ENCODE assay signal across 8 cellular contexts in the genomic region with DNA sequence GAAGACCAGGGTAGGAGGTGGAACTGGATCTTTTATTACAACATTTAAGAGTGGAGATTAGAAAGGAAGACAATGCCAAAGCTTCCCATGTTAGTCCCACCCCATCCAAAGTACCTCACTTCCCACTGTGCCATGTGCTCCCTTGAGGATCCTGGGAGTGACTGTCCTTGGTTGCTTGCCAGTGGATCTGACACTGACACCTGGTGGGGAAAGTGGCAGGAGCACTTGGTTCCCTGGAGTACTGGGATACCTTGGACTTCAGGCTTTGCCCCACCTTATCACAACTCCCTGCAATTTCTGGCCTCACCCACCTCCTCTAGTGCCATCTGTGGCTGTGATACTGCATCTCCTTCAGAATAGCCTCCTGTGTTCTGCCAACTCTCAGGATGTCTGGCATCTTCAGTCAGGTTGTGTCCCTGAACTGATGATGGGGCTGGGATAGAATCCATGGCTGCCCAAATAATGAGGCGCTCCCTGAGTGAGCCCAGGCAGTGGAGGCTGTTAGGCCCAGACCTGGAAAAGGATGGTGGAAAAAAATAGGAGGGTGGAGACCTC. TPM values are rescaled to one million over a fixed set of nuclear protein-coding genes. Genes with fewer than 3 reads are reported as not detected.
DNase-seq lines count a peak whose midpoint lies in the region; ATAC-seq and TF ChIP-seq lines count a peak whose summit lies in the region.

No MANE protein-coding gene starts in this region.

- H3K27me3 ChIP-seq in HCT116 (ENCODE audit: insufficient read depth, low read length) (no peaks in the 10 kb centered on the region), OCI-LY3 (ENCODE audit: low read depth, low read length) (no peaks in the 10 kb centered on the region), dorsolateral prefrontal cortex (no peaks in the 10 kb centered on the region)

- TF ChIP-seq CTCF in C4-2B (conservative IDR thresholded peaks at IDR 0.05) (peak; percentile 90), HCT116 (IDR thresholded peaks at IDR 0.05 in 2 of 3, conservative IDR thresholded peaks at IDR 0.05 in 1 of 3; ENCODE audit: borderline replicate concordance in 1 of 3, insufficient read depth in 1 of 3, low read depth in 2 of 3, low read length in 2 of 3) (peak; percentile 66 to 78 (median 74)), OCI-LY3 (IDR thresholded peaks at IDR 0.05; ENCODE audit: low read depth, low read length) (peak; percentile 18), dorsolateral prefrontal cortex (IDR thresholded peaks at IDR 0.05 in 54 of 56, conservative IDR thresholded peaks at IDR 0.05 in 2 of 56; ENCODE audit: low read depth in 1 of 56, partially characterized antibody in 56 of 56) (peak in 19 of 56 donors; percentile 8 to 47 (median 21))

- H3K9ac ChIP-seq in HCT116 (ENCODE audit: low read length): peak overlapping the region; percentile 86
- peak overlapping the region; percentile 80 for H3K9ac ChIP-seq in OCI-LY3 (ENCODE audit: low read length)

- RAD21 ChIA-PET in HCT116 (lab: Charles Lee; ENCODE audit: low non-redundant PET in 1 of 2, low total read pairs in 2 of 2, uncharacterized antibody in 2 of 2, unreplicated experiment in 2 of 2): no interaction called here

- TF ChIP-seq POLR2A in HCT116 (IDR thresholded peaks at IDR 0.05; ENCODE audit: borderline replicate concordance, extremely low read depth, insufficient read depth, insufficient read length): no peak

- H3K27ac ChIP-seq in C4-2B (peak overlapping the region; percentile 89), HCT116 (ENCODE audit: low read depth, low read length) (peak overlapping the region; percentile 69), OCI-LY3 (ENCODE audit: low read length) (peak overlapping the region; percentile 82), dorsolateral prefrontal cortex (peak overlapping the region in 37 of 59 donors; percentile 1 to 90 (median 39))

- H3K9me3 ChIP-seq in HCT116 (ENCODE audit: control insufficient read depth in 1 of 2, insufficient read depth in 1 of 2, low read depth in 1 of 2, low read length in 2 of 2) (no peaks in the 10 kb centered on the region), OCI-LY3 (ENCODE audit: insufficient read depth, low read length) (no peaks in the 10 kb centered on the region)

- CTCF ChIA-PET in HCT116 (lab: Charles Lee): interaction anchor here (1.0 to 2.3 kb wide), 3 partner anchors 21 to 30 kb away, joined by 3 to 5 read pairs (median 3); partner anchors contain the start of genes HYPK and PDIA3

- DNase-seq in HCT116 (ENCODE audit: low read depth, low spot score) (peak; percentile 85), dorsolateral prefrontal cortex (peak in 4 of 10 donors; percentile 27 to 59 (median 40)), myocyte (ENCODE audit: low read depth) (peak; percentile 68), middle frontal gyrus (ENCODE audit: extremely low spot score, low spot score) (no peak)
- DNase-seq in stimulated activated CD4-positive, alpha-beta T cell treated with anti-CD3 and anti-CD28 coated beads, Interleukin-4, amount 100 ng/mL, for 4 hours: no peak
- no peak for DNase-seq in stimulated activated naive CD8-positive, alpha-beta T cell treated with anti-CD3 and anti-CD28 coated beads, Interleukin-15, Interleukin-2, amounts not matched to agents 100 U/mL and 50 U/mL, for 24 hours

- peak; percentile 58 for TF ChIP-seq RAD21 in HCT116 (IDR thresholded peaks at IDR 0.05; ENCODE audit: low read depth)

- intact Hi-C loops in HCT116 (cut with micrococcal nuclease) (loop anchor here (10.0 kb wide), 1 partner anchor 331 kb away; no protein-coding TSS in a partner anchor), dorsolateral prefrontal cortex (cut with DNase I) (no loop called here)

- H4K20me1 ChIP-seq in HCT116 (ENCODE audit: insufficient read depth) (no peaks in the 10 kb centered on the region), OCI-LY3 (ENCODE audit: insufficient read depth, low read length) (peaks cover 40% of the 10 kb centered on the region; the same call in 1 of the 2 replicates)

- H3K4me3 ChIP-seq in HCT116 (replicated peaks in 1 of 2; ENCODE audit: low read depth in 1 of 2, low read length in 2 of 2): peak overlapping the region; percentile 90 to 98
- H3K4me3 ChIP-seq in OCI-LY3 (ENCODE audit: low read length): peak overlapping the region; percentile 90
- peak overlapping the region in 1 of 59 donors; percentile 70 for H3K4me3 ChIP-seq in dorsolateral prefrontal cortex

- no peaks in the 10 kb centered on the region for H3K9me2 ChIP-seq in HCT116 (ENCODE audit: insufficient read depth)

- peaks cover 29 to 32% of the 10 kb centered on the region in 2 experiments for H3K36me3 ChIP-seq in HCT116 (ENCODE audit: control insufficient read depth in 1 of 2, insufficient read depth in 2 of 2, low read length in 2 of 2)
- H3K36me3 ChIP-seq in OCI-LY3 (replicated peaks; ENCODE audit: low read depth, low read length): peaks cover 35% of the 10 kb centered on the region

- peak; percentile 65 for ATAC-seq in HCT116
- no peak for ATAC-seq in stimulated activated naive CD8-positive, alpha-beta T cell treated with anti-CD3 and anti-CD28 coated beads, Interleukin-15, Interleukin-2, amounts not matched to agents 100 U/mL and 50 U/mL, for 24 hours

- H3K4me2 ChIP-seq in HCT116 (ENCODE audit: low read length) (peak overlapping the region; percentile 99), OCI-LY3 (ENCODE audit: low read length) (peak overlapping the region; percentile 96)

- peaks cover 9 to 31% of the 10 kb centered on the region in 2 experiments for H3K4me1 ChIP-seq in HCT116 (ENCODE audit: control insufficient read depth in 1 of 2, insufficient read depth in 2 of 2, low read length in 2 of 2)
- H3K4me1 ChIP-seq in OCI-LY3 (ENCODE audit: low read length): peaks cover 15% of the 10 kb centered on the region

- POLR2A ChIA-PET in HCT116 (lab: Charles Lee): interaction anchor here (0.6 to 2.0 kb wide), 6 partner anchors 10 to 521 kb away, joined by 3 to 8 read pairs (median 3); partner anchors contain the start of genes MFAP1 and SERF2

- H3K79me2 ChIP-seq in HCT116 (ENCODE audit: insufficient read depth, low read length) (no peaks in the 10 kb centered on the region; the same call in 1 of the 2 replicates), OCI-LY3 (ENCODE audit: low read length) (peaks cover 11% of the 10 kb centered on the region; the same call in 1 of the 2 replicates)

- BruUV-seq in HCT116 (replicated peaks; lab: Mats Ljungman, UMichigan): no TSS peak

- H2AFZ ChIP-seq in HCT116 (ENCODE audit: low read depth, low read length, poor library complexity, severe bottlenecking): no peak overlapping the region
- no peak overlapping the region for H2AFZ ChIP-seq in OCI-LY3 (ENCODE audit: low read depth, low read length)

TF ChIP-seq in HCT116, 20 proteins besides CTCF, POLR2A, EP300 and RAD21 (continues in another document):
- TF ChIP-seq ZFX (IDR thresholded peaks at IDR 0.05) (no peak), SRF (IDR thresholded peaks at IDR 0.05; ENCODE audit: low read depth) (no peak), SP1 (IDR thresholded peaks at IDR 0.05; ENCODE audit: low read depth) (peak; percentile 26; the same call in 1 of the 2 replicates), ELF1 (IDR thresholded peaks at IDR 0.05; ENCODE audit: borderline replicate concordance, low read depth) (no peak), ZNF274 (IDR thresholded peaks at IDR 0.05; ENCODE audit: low read depth, low read length) (no peak), JUND (IDR thresholded peaks at IDR 0.05) (no peak), EZH2 (IDR thresholded peaks at IDR 0.05) (no peak), CBX3 (IDR thresholded peaks at IDR 0.05; ENCODE audit: low read depth) (peak; percentile 86), EGR1 (IDR thresholded peaks at IDR 0.05; ENCODE audit: low read depth) (no peak), EZH2phosphoT487 (IDR thresholded peaks at IDR 0.05; ENCODE audit: borderline replicate concordance) (no peak), YY1 (IDR thresholded peaks at IDR 0.05; ENCODE audit: extremely low read depth, insufficient replicate concordance, low read depth, low read length) (no peak)
- TF ChIP-seq, protein P1, sequence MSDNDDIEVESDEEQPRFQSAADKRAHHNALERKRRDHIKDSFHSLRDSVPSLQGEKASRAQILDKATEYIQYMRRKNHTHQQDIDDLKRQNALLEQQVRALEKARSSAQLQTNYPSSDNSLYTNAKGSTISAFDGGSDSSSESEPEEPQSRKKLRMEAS (IDR thresholded peaks at IDR 0.05): peak; percentile 99

RNA-seq across cellular contexts. Expression of gene ELL3, which starts 1.3 kb away (rescaled TPM):
- total RNA-seq in HCT116 (2021; ENCODE audit: unreplicated experiment) (16.2 TPM), dorsolateral prefrontal cortex (1 to 10 TPM in 111 of 120 experiments, under 1 TPM in 7, not detected in 2; 0.37 to 6.0 (median 2.3) TPM), myocyte (2.2 and 2.7 TPM in 2 replicates)
- 13.3 and 17.0 TPM in 2 replicates for polyA plus RNA-seq in HCT116 (2012)
- polyA plus RNA-seq in myocyte (2012): 4.1 TPM

RNA-seq across cellular contexts. Expression of gene SERF2, which starts 16.6 kb away (rescaled TPM):
- total RNA-seq in HCT116 (2021; ENCODE audit: unreplicated experiment) (656 TPM), dorsolateral prefrontal cortex (100 to 1,000 TPM; 187 to 396 (median 280) TPM), myocyte (973 and 1,357 TPM in 2 replicates)
- 705 and 823 TPM in 2 replicates for polyA plus RNA-seq in HCT116 (2012)
- polyA plus RNA-seq in myocyte (2012): 1,710 TPM

RNA-seq across cellular contexts. Expression of gene SERINC4, which starts 24.5 kb away (rescaled TPM):
- total RNA-seq in HCT116 (2021; ENCODE audit: unreplicated experiment): 0.12 TPM
- 0.10 TPM in 1 of 2 replicates, not detected in the other for polyA plus RNA-seq in HCT116 (2012)
- 1 to 10 TPM in 18 of 120 experiments, under 1 TPM in 89, not detected in 13; 0.16 to 2.1 (median 0.63) TPM for total RNA-seq in dorsolateral prefrontal cortex
- total RNA-seq in myocyte: 0.10 TPM in 1 of 2 replicates, not detected in the other
- 0.09 TPM for polyA plus RNA-seq in myocyte (2012)

RNA-seq across cellular contexts. Expression of gene HYPK, which starts 24.9 kb away (rescaled TPM):
- total RNA-seq in HCT116 (2021; ENCODE audit: unreplicated experiment) (20.6 TPM), dorsolateral prefrontal cortex (10 to 100 TPM in 116 of 120 experiments, 1 to 10 TPM in 4; 6.8 to 38.8 (median 17.4) TPM), myocyte (16.3 and 16.8 TPM in 2 replicates)
- polyA plus RNA-seq in HCT116 (2012): 4.4 and 5.8 TPM in 2 replicates
- polyA plus RNA-seq in myocyte (2012): 3.8 TPM

RNA-seq across cellular contexts. Expression of gene PDIA3, which starts 29.2 kb away (rescaled TPM):
- 435 TPM for total RNA-seq in HCT116 (2021; ENCODE audit: unreplicated experiment)
- polyA plus RNA-seq in HCT116 (2012): 446 and 653 TPM in 2 replicates
- total RNA-seq in dorsolateral prefrontal cortex: 100 to 1,000 TPM in 111 of 120 experiments, 10 to 100 TPM in 9; 74.6 to 209 (median 122) TPM
- 126 and 204 TPM in 2 replicates for total RNA-seq in myocyte
- polyA plus RNA-seq in myocyte (2012): 618 TPM

Comparison
In these comparisons a context has a peak if more than half of its experiments do, and no peak if none do; other contexts are left out.
1. H3K27ac ChIP-seq: peak in every context shown above with its lines; median percentile 89 in C4-2B; 82 in OCI-LY3; 69 in HCT116; 39 in dorsolateral prefrontal cortex.
2. DNase-seq: peak in HCT116 (single experiment) and myocyte (single experiment); none in stimulated activated CD4-positive, alpha-beta T cell treated with anti-CD3 and anti-CD28 coated beads, Interleukin-4, amount 100 ng/mL, for 4 hours (0 of 2), middle frontal gyrus (single experiment) and stimulated activated naive CD8-positive, alpha-beta T cell treated with anti-CD3 and anti-CD28 coated beads, Interleukin-15, Interleukin-2, amounts not matched to agents 100 U/mL and 50 U/mL, for 24 hours (single experiment).